Comparison of ENCODE assay signal across 8 cellular contexts in the genomic region with DNA sequence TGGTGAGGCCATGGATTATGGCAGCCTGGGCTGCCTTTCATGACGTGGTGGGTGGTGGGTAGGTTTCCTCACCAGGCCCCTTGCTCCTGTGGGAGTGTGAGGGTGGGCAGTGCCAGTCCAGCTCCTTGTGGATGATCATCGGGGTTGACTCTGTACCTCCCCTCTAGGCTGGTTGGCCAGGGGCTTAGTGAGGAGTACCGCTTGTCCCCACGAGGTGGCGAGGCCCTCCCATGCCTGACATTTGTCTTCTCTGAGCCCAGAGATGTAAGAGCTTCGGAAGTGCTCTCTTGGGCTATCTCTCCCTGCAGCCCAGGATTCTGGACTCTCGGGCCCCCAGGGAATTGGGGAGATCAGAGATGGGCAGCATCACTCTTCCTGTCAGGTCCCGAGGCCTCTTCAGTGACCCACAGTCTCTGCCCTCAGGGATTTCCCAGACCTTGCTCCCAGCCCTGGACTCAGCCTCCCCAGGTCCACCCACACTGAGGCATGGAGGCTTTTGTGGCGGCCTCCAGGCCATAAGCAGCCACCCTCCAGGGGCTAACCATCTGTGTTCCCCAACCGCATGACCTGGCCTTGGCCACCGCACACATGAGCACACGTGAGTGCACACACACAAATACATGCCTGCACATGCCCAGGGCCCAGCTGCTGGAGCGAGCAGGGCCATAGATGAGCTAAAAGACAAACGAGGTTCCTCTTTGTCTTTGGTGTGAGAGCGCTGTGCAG. TPM values are rescaled to one million over a fixed set of nuclear protein-coding genes. Genes with fewer than 3 reads are reported as not detected.
A peak's percentile ranks its signal among the peaks of the same experiment; 100 is the strongest.
DNase-seq lines count a peak whose midpoint lies in the region; ATAC-seq, FAIRE-seq and TF ChIP-seq lines count a peak whose summit lies in the region.

No MANE protein-coding gene starts in this region.

- peaks cover 6% of the 10 kb centered on the region; the same call in 1 of the 2 replicates for H3K4me1 ChIP-seq in PC-9 (replicated peaks; ENCODE audit: insufficient read depth)
- H3K4me1 ChIP-seq in keratinocyte (ENCODE audit: control insufficient read depth, extremely low read depth, insufficient read depth, low read length): peaks cover 30% of the 10 kb centered on the region

- no peak overlapping the region for H3K27ac ChIP-seq in PC-9
- H3K27ac ChIP-seq in keratinocyte (ENCODE audit: control insufficient read depth, insufficient read depth, low read length): no peak overlapping the region

- peak; percentile 77 for TF ChIP-seq CTCF in PC-9 (conservative IDR thresholded peaks at IDR 0.05)
- peak in 2 of 3 experiments; percentile 79 to 81 for TF ChIP-seq CTCF in keratinocyte (optimal IDR thresholded peaks at IDR 0.05 in 1 of 3, IDR thresholded peaks at IDR 0.05 in 1 of 3, conservative IDR thresholded peaks at IDR 0.05 in 1 of 3; ENCODE audit: extremely low read depth in 1 of 3, insufficient read depth in 2 of 3, low read length in 3 of 3)

- no peaks in the 10 kb centered on the region for H3K9me1 ChIP-seq in keratinocyte (ENCODE audit: control insufficient read depth, extremely low read depth, insufficient read depth, low read length)

- no peak overlapping the region for H3K4me3 ChIP-seq in PC-9
- no peak overlapping the region for H3K4me3 ChIP-seq in keratinocyte (ENCODE audit: control insufficient read depth in 2 of 3, extremely low read depth in 1 of 3, insufficient read depth in 2 of 3, low read depth in 1 of 3, low read length in 3 of 3)

- 0 out of 2 replicates have a peak, but pooled peaks cover 3% of the 10 kb centered on the region for H3K27me3 ChIP-seq in PC-9 (ENCODE audit: insufficient read depth, low read depth)
- H3K27me3 ChIP-seq in keratinocyte (ENCODE audit: control insufficient read depth, extremely low read depth, insufficient read depth, low read length): peaks cover 3% of the 10 kb centered on the region

- peaks cover 8% of the 10 kb centered on the region; the same call in 1 of the 2 replicates for H3F3A ChIP-seq in PC-9 (ENCODE audit: insufficient read depth, low read depth)

- intact Hi-C loops in PC-9 (cut with micrococcal nuclease; ENCODE audit: unreplicated experiment): loop anchor here (1.0 to 5.0 kb wide), 2 partner anchors 42 to 284 kb away; no protein-coding TSS in a partner anchor

- H2AFZ ChIP-seq in PC-9: no peak overlapping the region
- H2AFZ ChIP-seq in keratinocyte (ENCODE audit: control insufficient read depth, low read length): no peak overlapping the region

- ATAC-seq in GM19452 (IDR thresholded peaks at IDR 0.05; ENCODE audit: unreplicated experiment) (peak; percentile 59), HG03378 (IDR thresholded peaks at IDR 0.05; ENCODE audit: unreplicated experiment) (peak; percentile 72)

- H3K79me2 ChIP-seq in PC-9 (ENCODE audit: low read depth) (no peaks in the 10 kb centered on the region), keratinocyte (ENCODE audit: control insufficient read depth, insufficient read depth, low read length) (no peaks in the 10 kb centered on the region)

- H4K20me1 ChIP-seq in PC-9 (ENCODE audit: insufficient read depth) (peaks cover 15% of the 10 kb centered on the region; the same call in 1 of the 2 replicates), keratinocyte (ENCODE audit: control insufficient read depth, extremely low read depth, insufficient read depth, low read length) (peaks cover 5% of the 10 kb centered on the region)

- H3K9me2 ChIP-seq in PC-9 (ENCODE audit: insufficient read depth): no peaks in the 10 kb centered on the region

- no peaks in the 10 kb centered on the region for H3K36me3 ChIP-seq in PC-9 (ENCODE audit: low read depth)
- peaks cover 12% of the 10 kb centered on the region in 2 experiments for H3K36me3 ChIP-seq in keratinocyte (ENCODE audit: control insufficient read depth in 2 of 2, extremely low read depth in 1 of 2, insufficient read depth in 2 of 2, low read length in 2 of 2)

- dilution Hi-C loops in keratinocyte (cut with MboI; ENCODE audit: extremely low pct_ligation_motif_present, low sequenced_read_pairs): no loop called here

- H3K9me3 ChIP-seq in PC-9 (ENCODE audit: insufficient read depth, low read depth) (no peaks in the 10 kb centered on the region), keratinocyte (ENCODE audit: control insufficient read depth, low read depth, low read length) (no peaks in the 10 kb centered on the region)

- no peak overlapping the region for H3K9ac ChIP-seq in keratinocyte (ENCODE audit: control insufficient read depth, extremely low read depth, insufficient read depth, low read length)

- peak; percentile 64 for DNase-seq in EL
- peak; percentile 53 to 55 for DNase-seq in PC-9
- peak; percentile 87 for DNase-seq in astrocyte of the hippocampus (ENCODE audit: low read depth, low spot score)
- no peak for DNase-seq in keratinocyte (ENCODE audit: low read depth, low spot score)
- DNase-seq in stromal cell of bone marrow (ENCODE audit: low read depth): peak; percentile 23
- no peak for DNase-seq in T-helper 9 cell

- POLR2A ChIA-PET in PC-9 (lab: Charles Lee; ENCODE audit: unreplicated experiment): no interaction called here

- CTCF ChIA-PET in PC-9 (lab: Charles Lee): interaction anchor here (0.5 to 2.6 kb wide), 5 partner anchors 9 to 283 kb away, joined by 3 to 26 read pairs (median 5); no protein-coding TSS in a partner anchor

- no peak for FAIRE-seq in keratinocyte (lab: Jason Lieb, UNC)

- BruUV-seq in PC-9 (replicated peaks; lab: Mats Ljungman, UMichigan): no TSS peak

- H3K4me2 ChIP-seq in PC-9 (no peak overlapping the region), keratinocyte (ENCODE audit: control insufficient read depth, extremely low read depth, insufficient read depth, low read depth, low read length) (no peak overlapping the region)

RNA-seq across cellular contexts. Expression of a gene that starts 6.5 kb away (rescaled TPM):
- 33.6 and 53.1 TPM in 2 replicates for total RNA-seq in PC-9 (2021)
- 25.1 to 33.9 TPM (median 26.0 TPM) in 3 replicates for polyA plus RNA-seq in keratinocyte
- polyA plus RNA-seq in keratinocyte (2011; ENCODE audit: low read depth): 9.1 TPM
- 27.6 and 36.6 TPM in 2 replicates for polyA plus RNA-seq in keratinocyte (2011; cell fraction: cytosol; rRNA removed)
- 16.2 and 16.4 TPM in 2 replicates for polyA plus RNA-seq in keratinocyte (2011; cell fraction: nucleus; rRNA removed)
- 18.2 and 37.1 TPM in 2 replicates for polyA plus RNA-seq in keratinocyte (2012; ENCODE audit: low replicate concordance)
- polyA minus RNA-seq in keratinocyte: 11.7 to 13.8 TPM (median 12.2 TPM) in 3 replicates
- polyA minus RNA-seq in keratinocyte (2011; cell fraction: cytosol; rRNA and poly(A)+ RNA removed): 16.5 TPM
- 4.0 and 4.5 TPM in 2 replicates for polyA minus RNA-seq in keratinocyte (2011; cell fraction: nucleus; rRNA and poly(A)+ RNA removed)

RNA-seq across cellular contexts. Expression of a gene that starts 23.6 kb away (rescaled TPM):
- total RNA-seq in PC-9 (2021): not detected in 2 replicates
- polyA plus RNA-seq in keratinocyte: not detected in 3 replicates
- polyA plus RNA-seq in keratinocyte (2011; ENCODE audit: low read depth): not detected
- not detected in 2 replicates for polyA plus RNA-seq in keratinocyte (2011; cell fraction: cytosol; rRNA removed)
- polyA plus RNA-seq in keratinocyte (2011; cell fraction: nucleus; rRNA removed): not detected in 2 replicates
- 0.06 TPM in 1 of 2 replicates, not detected in the other for polyA plus RNA-seq in keratinocyte (2012; ENCODE audit: low replicate concordance)
- polyA minus RNA-seq in keratinocyte: not detected in 3 replicates
- not detected for polyA minus RNA-seq in keratinocyte (2011; cell fraction: cytosol; rRNA and poly(A)+ RNA removed)
- polyA minus RNA-seq in keratinocyte (2011; cell fraction: nucleus; rRNA and poly(A)+ RNA removed): not detected in 2 replicates

Comparison
In these comparisons a context has a peak if more than half of its experiments do, and no peak if none do; other contexts are left out.
1. DNase-seq: peak in EL (single experiment), PC-9 (2 of 2), astrocyte of the hippocampus (single experiment) and stromal cell of bone marrow (single experiment); none in keratinocyte (single experiment) and T-helper 9 cell (single experiment).